ENCODE assay signal across 9 cellular contexts in genomic region chr1:101371259-101371658, GRCh38.
DNase-seq lines count a peak whose midpoint lies in the region; ATAC-seq, FAIRE-seq and TF ChIP-seq lines count a peak whose summit lies in the region.
"Had no signal": no experiment of that assay in that cellular context is flagged by ENCODE, and none has a peak within 500 bp of the region (broad histone marks: within the 10 kb centered on the region; RNA-seq: fewer than 3 reads in every experiment).

No MANE protein-coding gene starts in this region.

- H3K4me3 ChIP-seq in HepG2 (replicated peaks in 1 of 3; ENCODE audit: insufficient read depth in 1 of 3, low read depth in 2 of 3, low read length in 3 of 3) (no peak overlapping the region), testis (no peak overlapping the region)

- POLR2A ChIA-PET in activated CD4-positive, alpha-beta T cell treated with anti-CD3 and anti-CD28 coated beads for 36 hours (lab: Charles Lee) = interaction anchor here (0.7 kb wide), 1 partner anchor 1105 kb away, joined by 5 read pairs; the partner anchor contains the start of gene RTCA
- POLR2A ChIA-PET in HepG2 (lab: Yijun Ruan, JAX) = no interaction called here

- in situ Hi-C loops in HepG2 (cut with HindIII; ENCODE audit: extremely low pct_ligation_motif_present, low pct_unique_long_range_greater_than_20kb) = no loop called here

- no peak for TF ChIP-seq RAD21 in HepG2 (CRISPR knock-in tag; IDR thresholded peaks at IDR 0.05)

- no peaks in the 10 kb centered on the region for H3K79me2 ChIP-seq in HepG2 (ENCODE audit: insufficient read depth, low read length)
- H3K79me2 ChIP-seq: parathyroid adenoma had no signal

- intact Hi-C loops in activated CD4-positive, alpha-beta T cell treated with anti-CD3 and anti-CD28 coated beads for 36 hours (cut with DNase I, micrococcal nuclease) = loop anchor here in 1 of 2 experiments (1.0 to 5.0 kb wide), 2 partner anchors 80 to 81 kb away; no protein-coding TSS in a partner anchor
- intact Hi-C loops in HepG2 (cut with micrococcal nuclease; ENCODE audit: unreplicated experiment) (no loop called here), testis (cut with DNase I; ENCODE audit: low total_unique reads) (no loop called here)

- TF ChIP-seq POLR2A in HepG2 (IDR thresholded peaks at IDR 0.05; ENCODE audit: insufficient read depth in 1 of 2, low read depth in 2 of 2, low read length in 2 of 2) (no peak), testis (IDR thresholded peaks at IDR 0.05) (no peak)

- H3K9ac ChIP-seq in HepG2 (ENCODE audit: insufficient read depth, low read depth, low read length) = no peak overlapping the region
- H3K9ac ChIP-seq: parathyroid adenoma had no signal

- no peaks in the 10 kb centered on the region for H3K4me1 ChIP-seq in HepG2 (ENCODE audit: insufficient read depth, low read length)
- peaks cover under 1% of the 10 kb centered on the region for H3K4me1 ChIP-seq in testis
- H3K4me1 ChIP-seq: parathyroid adenoma had no signal

- H3K27ac ChIP-seq in HepG2 (ENCODE audit: extremely low read length, insufficient read depth, low read length) (no peak overlapping the region), testis (no peak overlapping the region)
- H3K27ac ChIP-seq: parathyroid adenoma had no signal

- peaks cover 2% of the 10 kb centered on the region for H3K9me3 Mint-ChIP-seq in activated CD4-positive, alpha-beta T cell treated with anti-CD3 and anti-CD28 coated beads for 36 hours (ENCODE audit: low read depth)

- CTCF ChIA-PET in activated CD4-positive, alpha-beta T cell treated with anti-CD3 and anti-CD28 coated beads for 36 hours (lab: Charles Lee) = interaction anchor here (0.6 to 2.1 kb wide), 5 partner anchors 13 to 341 kb away, joined by 3 to 15 read pairs (median 4); no protein-coding TSS in a partner anchor
- CTCF ChIA-PET in HepG2 (lab: Yijun Ruan, JAX; ENCODE audit: low intra/inter-chr PET ratio, low total read pairs) = no interaction called here

- FAIRE-seq in HepG2 (lab: Jason Lieb, UNC) = no peak

- no peaks in the 10 kb centered on the region for H4K20me1 ChIP-seq in HepG2 (ENCODE audit: insufficient read depth, low read length)

- peak; percentile 95 for ATAC-seq in activated CD4-positive, alpha-beta T cell treated with anti-CD3 and anti-CD28 coated beads for 36 hours
- ATAC-seq in HG02840 (IDR thresholded peaks at IDR 0.05; ENCODE audit: low FRiP score, unreplicated experiment) (peak; percentile 93), HepG2 (no peak)

- no peak overlapping the region for H2AFZ ChIP-seq in HepG2 (ENCODE audit: low read length)
- H2AFZ ChIP-seq: parathyroid adenoma had no signal

- H3K4me1 Mint-ChIP-seq in activated CD4-positive, alpha-beta T cell treated with anti-CD3 and anti-CD28 coated beads for 36 hours = peaks cover 10% of the 10 kb centered on the region

- H3K27me3 ChIP-seq in HepG2 (ENCODE audit: control insufficient read depth in 1 of 2, insufficient read depth in 2 of 2, low read length in 2 of 2) (no peaks in the 10 kb centered on the region), testis (no peaks in the 10 kb centered on the region)

- no peaks in the 10 kb centered on the region for H3K36me3 Mint-ChIP-seq in activated CD4-positive, alpha-beta T cell treated with anti-CD3 and anti-CD28 coated beads for 36 hours (ENCODE audit: low read depth)

- no peak overlapping the region for H3K4me2 ChIP-seq in HepG2 (ENCODE audit: low read depth, low read length)

- no peak overlapping the region for H3K4me3 Mint-ChIP-seq in activated CD4-positive, alpha-beta T cell treated with anti-CD3 and anti-CD28 coated beads for 36 hours

- no peaks in the 10 kb centered on the region for H3K9me3 ChIP-seq in HepG2 (ENCODE audit: low read length)
- H3K9me3 ChIP-seq in testis = no peaks in the 10 kb centered on the region

- no peak overlapping the region for H3K27ac Mint-ChIP-seq in activated CD4-positive, alpha-beta T cell treated with anti-CD3 and anti-CD28 coated beads for 36 hours

- H3K36me3 ChIP-seq in HepG2 (replicated peaks in 1 of 2; ENCODE audit: control insufficient read depth in 1 of 2, insufficient read depth in 2 of 2, low read length in 2 of 2) = no peaks in the 10 kb centered on the region
- H3K36me3 ChIP-seq in testis (ENCODE audit: low read depth, missing control alignments) = no peaks in the 10 kb centered on the region

- TF ChIP-seq CTCF in HepG2 (CRISPR knock-in tag; IDR thresholded peaks at IDR 0.05) = no peak
- TF ChIP-seq CTCF in testis (IDR thresholded peaks at IDR 0.05) = no peak

- BruUV-seq in HepG2 (replicated peaks; lab: Mats Ljungman, UMichigan) = no TSS peak

- TF ChIP-seq EP300 in HepG2 (IDR thresholded peaks at IDR 0.05; ENCODE audit: low read depth in 2 of 2, low read length in 2 of 2) = no peak
- no peak for TF ChIP-seq EP300 in HepG2 (CRISPR knock-in tag; IDR thresholded peaks at IDR 0.05; ENCODE audit: borderline replicate concordance)

- peaks cover 6% of the 10 kb centered on the region for H3K27me3 Mint-ChIP-seq in activated CD4-positive, alpha-beta T cell treated with anti-CD3 and anti-CD28 coated beads for 36 hours

- no peak for DNase-seq in activated CD4-positive, alpha-beta T cell treated with anti-CD3 and anti-CD28 coated beads for 36 hours
- DNase-seq in activated CD4-positive, alpha-beta T cell treated with anti-CD3 and anti-CD28 coated beads, Interleukin-2, amount 50 U/mL, for 4 hours = no peak
- DNase-seq in SW480 (ENCODE audit: low spot score) = peak; percentile 80
- DNase-seq in HepG2 (ENCODE audit: low spot score) = peak; percentile 1
- no peak for DNase-seq in activated CD4-positive, CD25-positive, alpha-beta regulatory T cell (lab: John Stamatoyannopoulos, UW)
- DNase-seq in NCI-H446 treated with DMSO at 0.1 percent for 48 hours (lab: John Stamatoyannopoulos, UW) = no peak
- no peak for DNase-seq in testis

TF ChIP-seq in HepG2, 621 proteins besides CTCF, POLR2A, EP300 and RAD21 (continues in another document):
- TF ChIP-seq TOPORS (CRISPR knock-in tag; IDR thresholded peaks at IDR 0.05) (no peak), MXD1 (CRISPR knock-in tag; IDR thresholded peaks at IDR 0.05) (no peak), ZBED4 (CRISPR knock-in tag; IDR thresholded peaks at IDR 0.05; ENCODE audit: borderline replicate concordance) (no peak), FOXP4 (CRISPR knock-in tag; IDR thresholded peaks at IDR 0.05) (no peak), EEA1 (CRISPR knock-in tag; IDR thresholded peaks at IDR 0.05; ENCODE audit: borderline replicate concordance) (no peak), ZNF891 (CRISPR knock-in tag; IDR thresholded peaks at IDR 0.05) (no peak), NCOA5 (CRISPR knock-in tag; IDR thresholded peaks at IDR 0.05) (no peak), HNRNPLL (IDR thresholded peaks at IDR 0.05; ENCODE audit: low read depth, low read length, poor library complexity, severe bottlenecking) (no peak), BATF2 (CRISPR knock-in tag; IDR thresholded peaks at IDR 0.05) (no peak), HES4 (CRISPR knock-in tag; IDR thresholded peaks at IDR 0.05; ENCODE audit: borderline replicate concordance) (no peak), KDM1A (CRISPR knock-in tag; IDR thresholded peaks at IDR 0.05) (no peak)

Comparison
In these comparisons a context has a peak if more than half of its experiments do, and no peak if none do; other contexts are left out.
1. DNase-seq: peak in SW480 (single experiment) and HepG2 (single experiment); none in activated CD4-positive, alpha-beta T cell treated with anti-CD3 and anti-CD28 coated beads for 36 hours (single experiment), activated CD4-positive, alpha-beta T cell treated with anti-CD3 and anti-CD28 coated beads, Interleukin-2, amount 50 U/mL, for 4 hours (0 of 2), activated CD4-positive, CD25-positive, alpha-beta regulatory T cell (0 of 4), NCI-H446 treated with DMSO at 0.1 percent for 48 hours (single experiment) and testis (single experiment).